ENCODE assay signal across 16 cellular contexts in the genomic region with DNA sequence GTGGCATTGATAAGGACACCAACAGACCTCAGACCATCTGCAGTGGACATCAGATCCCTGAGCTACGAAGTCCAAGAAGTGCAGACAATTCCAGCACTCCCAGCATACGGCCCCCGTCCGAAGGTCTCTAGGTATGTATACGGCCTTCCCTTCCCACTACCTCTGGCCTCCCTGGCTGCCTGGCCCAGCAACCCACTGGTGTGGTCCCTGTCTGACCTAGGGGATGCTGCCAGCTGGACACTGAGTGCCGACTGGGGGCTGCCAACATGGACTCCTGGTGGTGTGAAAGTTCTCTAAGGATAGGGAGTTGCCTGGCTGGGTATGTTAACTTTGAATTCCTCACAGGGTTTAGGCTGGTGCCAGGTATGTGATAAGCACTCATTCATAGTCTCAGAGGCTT. TPM values are rescaled to one million over a fixed set of nuclear protein-coding genes. Genes with fewer than 3 reads are reported as not detected.
A peak's percentile ranks its signal among the peaks of the same experiment; 100 is the strongest.
DNase-seq lines count a peak whose midpoint lies in the region; ATAC-seq, FAIRE-seq and TF ChIP-seq lines count a peak whose summit lies in the region.
"Had no signal": no experiment of that assay in that cellular context is flagged by ENCODE, and none has a peak within 500 bp of the region (broad histone marks: within the 10 kb centered on the region; RNA-seq: fewer than 3 reads in every experiment).

No MANE protein-coding gene starts in this region.

- in situ Hi-C loops in HepG2 (cut with HindIII; ENCODE audit: extremely low pct_ligation_motif_present, low pct_unique_long_range_greater_than_20kb) = no loop called here

- H3K9me3 ChIP-seq in HepG2 (ENCODE audit: low read length) (no peaks in the 10 kb centered on the region), right lobe of liver (no peaks in the 10 kb centered on the region), body of pancreas (no peaks in the 10 kb centered on the region), esophagus muscularis mucosa (no peaks in the 10 kb centered on the region)
- H3K9me3 ChIP-seq: BLaER1 had no signal

- peak overlapping the region in 1 of 3 experiments; percentile 65; a peak in 2 of 6 replicates for H3K4me3 ChIP-seq in HepG2 (replicated peaks in 1 of 3; ENCODE audit: insufficient read depth in 1 of 3, low read depth in 2 of 3, low read length in 3 of 3)
- no peak overlapping the region for H3K4me3 ChIP-seq in right lobe of liver
- H3K4me3 ChIP-seq in body of pancreas = no peak overlapping the region
- H3K4me3 ChIP-seq in esophagus muscularis mucosa = no peak overlapping the region
- H3K4me3 ChIP-seq: BLaER1 had no signal

- ATAC-seq in HepG2 (peak; percentile 19), right lobe of liver (no peak), body of pancreas (no peak), GM21619 (IDR thresholded peaks at IDR 0.05; ENCODE audit: unreplicated experiment) (no peak)

- TF ChIP-seq RAD21 in HepG2 (CRISPR knock-in tag; IDR thresholded peaks at IDR 0.05) = no peak

- CTCF ChIA-PET in HepG2 (lab: Yijun Ruan, JAX; ENCODE audit: low intra/inter-chr PET ratio, low total read pairs) = no interaction called here

- no peak overlapping the region for H3K9ac ChIP-seq in HepG2 (ENCODE audit: insufficient read depth, low read depth, low read length)
- H3K9ac ChIP-seq: BLaER1, KMS-11 had no signal

- DNase-seq in HepG2 (ENCODE audit: low spot score) (no peak), right lobe of liver (no peak), body of pancreas (no peak), progenitor cell of endocrine pancreas (ENCODE audit: low spot score, unreplicated experiment) (no peak), esophagus muscularis mucosa (ENCODE audit: extremely low spot score) (no peak), amniotic stem cell (lab: John Stamatoyannopoulos, UW) (no peak), NCI-H128 (lab: John Stamatoyannopoulos, UW; ENCODE audit: unreplicated experiment) (no peak)
- DNase-seq: 8988T; AML-193; CD4-positive, CD25-positive, alpha-beta regulatory T cell; GF-D8; H9 had no signal

- H3K27ac ChIP-seq in HepG2 (ENCODE audit: extremely low read length, insufficient read depth, low read length) (no peak overlapping the region), right lobe of liver (no peak overlapping the region), body of pancreas (peak overlapping the region in 3 of 4 donors; percentile 38 to 90 (median 67)), esophagus muscularis mucosa (replicated peaks in 1 of 4) (no peak overlapping the region)
- H3K27ac ChIP-seq: BLaER1, KMS-11 had no signal

- H3K27me3 Mint-ChIP-seq in progenitor cell of endocrine pancreas = peaks cover 3% of the 10 kb centered on the region

- no TSS peak for BruUV-seq in HepG2 (replicated peaks; lab: Mats Ljungman, UMichigan)

- H3K4me2 ChIP-seq in HepG2 (ENCODE audit: low read depth, low read length) = peak overlapping the region; percentile 94
- H3K4me2 ChIP-seq: BLaER1, KMS-11 had no signal

- TF ChIP-seq EP300 in HepG2 (IDR thresholded peaks at IDR 0.05; ENCODE audit: low read depth in 2 of 2, low read length in 2 of 2) (no peak), HepG2 (CRISPR knock-in tag; IDR thresholded peaks at IDR 0.05; ENCODE audit: borderline replicate concordance) (no peak), esophagus muscularis mucosa (IDR thresholded peaks at IDR 0.05) (no peak)

- intact Hi-C loops in HepG2 (cut with micrococcal nuclease; ENCODE audit: unreplicated experiment) (loop anchor here (10.0 kb wide), 1 partner anchor 59 kb away; the partner anchor contains the start of gene ZC3H7B), right lobe of liver (cut with DNase I) (no loop called here), body of pancreas (cut with DNase I) (no loop called here), esophagus muscularis mucosa (cut with DNase I) (no loop called here)

- H3K9me3 Mint-ChIP-seq in progenitor cell of endocrine pancreas (ENCODE audit: low read depth) = no peaks in the 10 kb centered on the region
- H3K9me3 Mint-ChIP-seq: H9 had no signal

- H3K4me1 Mint-ChIP-seq in progenitor cell of endocrine pancreas (ENCODE audit: low read depth) = peaks cover 16% of the 10 kb centered on the region
- H3K4me1 Mint-ChIP-seq: CD4-positive, CD25-positive, alpha-beta regulatory T cell had no signal

- WGBS in HepG2 (ENCODE audit: low lambda C conversion rate) = 25% methylated on average over 2 of the region's 6 CpGs
- WGBS in right lobe of liver (ENCODE audit: insufficient coverage, low coverage, low lambda C conversion rate, missing lambda C conversion rate) = no CpG with 5 or more reads among the region's 6 CpGs
- 75 to 83% methylated on average over 2 to 6 of the region's 6 CpGs for WGBS in body of pancreas, 2 donors
- 97% methylated on average over 5 of the region's 6 CpGs for whole genome bisulfite sequencing in esophagus muscularis mucosa

- no peak for FAIRE-seq in HepG2 (lab: Jason Lieb, UNC)
- FAIRE-seq: GM19239 had no signal

- H2AFZ ChIP-seq in HepG2 (ENCODE audit: low read length) = no peak overlapping the region

- POLR2A ChIA-PET in HepG2 (lab: Yijun Ruan, JAX) = interaction anchor here (0.6 to 7.5 kb wide), 3 partner anchors 17 to 82 kb away, joined by 3 to 135 read pairs (median 7); partner anchors contain the start of genes TEF and TOB2

- H3K36me3 ChIP-seq in HepG2 (replicated peaks in 1 of 2; ENCODE audit: control insufficient read depth in 1 of 2, insufficient read depth in 2 of 2, low read length in 2 of 2) = no peaks in the 10 kb centered on the region
- no peaks in the 10 kb centered on the region for H3K36me3 ChIP-seq in right lobe of liver
- no peaks in the 10 kb centered on the region for H3K36me3 ChIP-seq in body of pancreas (replicated peaks in 1 of 2; ENCODE audit: insufficient read depth in 1 of 2, low read depth in 2 of 2)
- H3K36me3 ChIP-seq in esophagus muscularis mucosa = no peaks in the 10 kb centered on the region

- TF ChIP-seq POLR2A in HepG2 (IDR thresholded peaks at IDR 0.05; ENCODE audit: insufficient read depth in 1 of 2, low read depth in 2 of 2, low read length in 2 of 2) = no peak
- no peak for TF ChIP-seq POLR2A in right lobe of liver (IDR thresholded peaks at IDR 0.05)
- TF ChIP-seq POLR2A in body of pancreas (IDR thresholded peaks at IDR 0.05) = no peak
- no peak for TF ChIP-seq POLR2A in esophagus muscularis mucosa (IDR thresholded peaks at IDR 0.05; ENCODE audit: low read depth)

- H3K36me3 Mint-ChIP-seq in progenitor cell of endocrine pancreas (ENCODE audit: insufficient read depth) = peaks cover 1% of the 10 kb centered on the region
- H3K36me3 Mint-ChIP-seq: CD4-positive, CD25-positive, alpha-beta regulatory T cell had no signal

- H3K27ac Mint-ChIP-seq in progenitor cell of endocrine pancreas = peak overlapping the region; percentile 16
- H3K27ac Mint-ChIP-seq: CD4-positive, CD25-positive, alpha-beta regulatory T cell had no signal

- no peaks in the 10 kb centered on the region for H4K20me1 ChIP-seq in HepG2 (ENCODE audit: insufficient read depth, low read length)
- H4K20me1 ChIP-seq: BLaER1 had no signal

- no peaks in the 10 kb centered on the region for H3K79me2 ChIP-seq in HepG2 (ENCODE audit: insufficient read depth, low read length)

- TF ChIP-seq CTCF in HepG2 (CRISPR knock-in tag; IDR thresholded peaks at IDR 0.05) (no peak), right lobe of liver (IDR thresholded peaks at IDR 0.05) (no peak), body of pancreas (IDR thresholded peaks at IDR 0.05) (no peak), progenitor cell of endocrine pancreas (IDR thresholded peaks at IDR 0.05; ENCODE audit: unreplicated experiment) (no peak), esophagus muscularis mucosa (IDR thresholded peaks at IDR 0.05) (no peak)

- H3K27me3 ChIP-seq in HepG2 (ENCODE audit: control insufficient read depth in 1 of 2, insufficient read depth in 2 of 2, low read length in 2 of 2) (no peaks in the 10 kb centered on the region; a peak in 1 of 5 replicates), right lobe of liver (no peaks in the 10 kb centered on the region), body of pancreas (no peaks in the 10 kb centered on the region), esophagus muscularis mucosa (no peaks in the 10 kb centered on the region)

- no peak overlapping the region for H3K4me3 Mint-ChIP-seq in progenitor cell of endocrine pancreas (ENCODE audit: low read depth)
- H3K4me3 Mint-ChIP-seq: CD4-positive, CD25-positive, alpha-beta regulatory T cell had no signal

- peaks cover 72% of the 10 kb centered on the region for H3K4me1 ChIP-seq in HepG2 (ENCODE audit: insufficient read depth, low read length)
- H3K4me1 ChIP-seq in right lobe of liver = peaks cover 0 to 26% (median 7%) of the 10 kb centered on the region in 4 donors
- peaks cover 42% of the 10 kb centered on the region for H3K4me1 ChIP-seq in body of pancreas
- H3K4me1 ChIP-seq in esophagus muscularis mucosa = peaks cover 28 to 33% (median 31%) of the 10 kb centered on the region in 4 donors

TF ChIP-seq in HepG2, 621 proteins besides CTCF, POLR2A, EP300 and RAD21 (continues in another document):
- no peak for TF ChIP-seq GPN1 (CRISPR knock-in tag; IDR thresholded peaks at IDR 0.05; ENCODE audit: borderline replicate concordance)
- no peak for TF ChIP-seq ZNF777 (CRISPR knock-in tag; IDR thresholded peaks at IDR 0.05)

RNA-seq across cellular contexts. Expression of gene TEF, which starts 17.5 kb away (rescaled TPM):
- total RNA-seq in HepG2 (2016; rRNA removed; fragmentation: Illumina TruSeq; extraction: Trizol) (7.6 and 8.2 TPM in 2 replicates), right lobe of liver (10 to 100 TPM in 4 of 6 experiments, 1 to 10 TPM in 2; 6.1 to 28.9 (median 15.5) TPM), body of pancreas (10 to 100 TPM; 10.9 to 29.0 TPM), progenitor cell of endocrine pancreas (11.4 and 11.5 TPM in 2 replicates), esophagus muscularis mucosa (10 to 100 TPM; 19.5 to 47.8 (median 36.6) TPM)
- 1.2 and 1.4 TPM in 2 replicates for total RNA-seq in HepG2 (2016; cell fraction: cytosol; rRNA removed; fragmentation: Illumina TruSeq; extraction: Trizol; ENCODE audit: low read depth)
- total RNA-seq in HepG2 (2016; cell fraction: insoluble cytoplasmic fraction; rRNA removed; fragmentation: Illumina TruSeq; extraction: Trizol) = 6.8 and 7.9 TPM in 2 replicates
- total RNA-seq in HepG2 (2016; cell fraction: membrane; rRNA removed; fragmentation: Illumina TruSeq; extraction: Trizol) = 4.4 and 4.7 TPM in 2 replicates
- total RNA-seq in HepG2 (2016; cell fraction: nucleus; rRNA removed; fragmentation: Illumina TruSeq; extraction: Trizol) = 4.9 and 6.0 TPM in 2 replicates
- polyA plus RNA-seq in HepG2 (2011; rRNA removed) = 11.2 and 13.9 TPM in 2 replicates
- polyA plus RNA-seq in HepG2 (2011; cell fraction: cytosol; rRNA removed) = 7.0 and 7.4 TPM in 2 replicates
- 11.3 and 13.2 TPM in 2 replicates for polyA plus RNA-seq in HepG2 (2011; cell fraction: nucleus; rRNA removed)
- polyA plus RNA-seq in HepG2 (2012) = 4.4 and 5.9 TPM in 2 replicates
- 0.47 and 0.59 TPM in 2 replicates for polyA plus RNA-seq in HepG2 (2016; cell fraction: cytosol; fragmentation: Illumina TruSeq; extraction: Trizol; ENCODE audit: low read depth)
- 5.6 and 6.0 TPM in 2 replicates for polyA plus RNA-seq in HepG2 (2016; cell fraction: insoluble cytoplasmic fraction; fragmentation: Illumina TruSeq; extraction: Trizol; ENCODE audit: low read depth)
- 2.1 and 2.3 TPM in 2 replicates for polyA plus RNA-seq in HepG2 (2016; cell fraction: membrane; fragmentation: Illumina TruSeq; extraction: Trizol; ENCODE audit: low read depth)
- 7.1 and 7.2 TPM in 2 replicates for polyA plus RNA-seq in HepG2 (2016; cell fraction: nucleus; fragmentation: Illumina TruSeq; extraction: Trizol; ENCODE audit: insufficient read depth, low read depth)
- polyA minus RNA-seq in HepG2 (2011; rRNA and poly(A)+ RNA removed; ENCODE audit: low replicate concordance) = 7.9 and 26.0 TPM in 2 replicates
- 7.2 and 7.3 TPM in 2 replicates for polyA minus RNA-seq in HepG2 (2011; cell fraction: cytosol; rRNA and poly(A)+ RNA removed)
- 4.7 and 5.0 TPM in 2 replicates for polyA minus RNA-seq in HepG2 (2011; cell fraction: nucleus; rRNA and poly(A)+ RNA removed)

Comparison
In these comparisons a context has a peak if more than half of its experiments do, and no peak if none do; other contexts are left out.
1. H3K27ac ChIP-seq: peak in body of pancreas (3 of 4); none in HepG2 (single experiment), right lobe of liver (0 of 3) and esophagus muscularis mucosa (0 of 4).